In genomic region chr5:142387022-142387682, GRCh38 we compare ENCODE assay signal across 21 cellular contexts.
DNase-seq lines count a peak whose midpoint lies in the region; ATAC-seq, FAIRE-seq and TF ChIP-seq lines count a peak whose summit lies in the region.
"Had no signal": no experiment of that assay in that cellular context is flagged by ENCODE, and none has a peak within 500 bp of the region (broad histone marks: within the 10 kb centered on the region; RNA-seq: fewer than 3 reads in every experiment).

No MANE protein-coding gene starts in this region.

- peaks cover 19% of the 10 kb centered on the region for H3K27me3 Mint-ChIP-seq in GM23338 (ENCODE audit: insufficient read depth, low read depth, poor library complexity)
- H3K27me3 Mint-ChIP-seq in stimulated activated memory B cell treated with anti-CD40 and anti-IgM and Interleukin-4, amounts not matched to agents 10 μg/mL and 1 μg/mL and 100 μg/mL, for 72 hours: peaks cover 40% of the 10 kb centered on the region
- H3K27me3 Mint-ChIP-seq in CD4-positive, alpha-beta T cell: no peaks in the 10 kb centered on the region
- H3K27me3 Mint-ChIP-seq in activated T-helper 1 cell treated with anti-CD3 and anti-CD28 coated beads, Interleukin-12 subunit alpha, Interleukin-12 subunit beta, Interleukin-2, Interleukin-4 antibody, amounts not matched to agents 30 ng/mL and 10 ng/mL and 1 ng/mL, durations not matched to agents 14 hours and 24 hours and 36 hours (ENCODE audit: insufficient read depth): peaks cover 10% of the 10 kb centered on the region
- H3K27me3 Mint-ChIP-seq: activated CD4-positive, alpha-beta memory T cell treated with anti-CD3 and anti-CD28 coated beads for 36 hours had no signal

- no peak for TF ChIP-seq EP300 in H1 (IDR thresholded peaks at IDR 0.05; ENCODE audit: borderline replicate concordance in 1 of 2, low read depth in 2 of 2, low read length in 2 of 2)

- no peaks in the 10 kb centered on the region; the same call in 1 of the 2 replicates for H3K23me2 ChIP-seq in H1 (ENCODE audit: low read depth, low read length)

- H2AFZ ChIP-seq in GM23338 (no peak overlapping the region), H1 (ENCODE audit: low read length) (no peak overlapping the region)

- no peaks in the 10 kb centered on the region for H3K79me1 ChIP-seq in H1 (ENCODE audit: low read depth, low read length)

- WGBS in H1 (ENCODE audit: extremely low coverage in 1 of 2, insufficient coverage in 1 of 2, insufficient read length in 1 of 2, insufficient replicate concordance in 2 of 2, low coverage in 1 of 2, low lambda C conversion rate in 2 of 2, missing lambda C conversion rate in 1 of 2), 2 experiments: 89% methylated on average over 3 of the region's 3 CpGs; no CpG with 5 or more reads in 1 of the 2 experiments

- H3K4me1 Mint-ChIP-seq in GM23338: peaks cover 51% of the 10 kb centered on the region
- no peaks in the 10 kb centered on the region for H3K4me1 Mint-ChIP-seq in stimulated activated memory B cell treated with anti-CD40 and anti-IgM and Interleukin-4, amounts not matched to agents 10 μg/mL and 1 μg/mL and 100 μg/mL, for 72 hours
- peaks cover 14% of the 10 kb centered on the region for H3K4me1 Mint-ChIP-seq in CD4-positive, alpha-beta T cell (ENCODE audit: low read depth)
- peaks cover 7% of the 10 kb centered on the region for H3K4me1 Mint-ChIP-seq in activated T-helper 1 cell treated with anti-CD3 and anti-CD28 coated beads, Interleukin-12 subunit alpha, Interleukin-12 subunit beta, Interleukin-2, Interleukin-4 antibody, amounts not matched to agents 30 ng/mL and 10 ng/mL and 1 ng/mL, durations not matched to agents 14 hours and 24 hours and 36 hours (ENCODE audit: low read depth)
- H3K4me1 Mint-ChIP-seq: B cell had no signal

- H4K91ac ChIP-seq in H1 (replicated peaks; ENCODE audit: insufficient read length, low read length): no peak overlapping the region

- 0 out of 2 replicates have a peak overlapping the region, but pooled peaks have one; percentile 20 for H3K4me2 ChIP-seq in GM23338
- H3K4me2 ChIP-seq in H1 (ENCODE audit: insufficient read depth in 1 of 2, low read depth in 2 of 2, low read length in 2 of 2): no peak overlapping the region

- H3K27ac ChIP-seq in GM23338 (ENCODE audit: low read depth) (no peak overlapping the region), H1 (ENCODE audit: low read depth, low read length) (no peak overlapping the region)
- H3K27ac ChIP-seq in CD4-positive, alpha-beta T cell (ENCODE audit: low read depth, low read length): no peak overlapping the region
- H3K27ac ChIP-seq: right atrium auricular region, tibial nerve, WERI-Rb-1 had no signal

- H3K14ac ChIP-seq in H1 (ENCODE audit: insufficient read length): no peak overlapping the region

- no peak overlapping the region for H3K4me3 Mint-ChIP-seq in GM23338
- no peak overlapping the region for H3K4me3 Mint-ChIP-seq in stimulated activated memory B cell treated with anti-CD40 and anti-IgM and Interleukin-4, amounts not matched to agents 10 μg/mL and 1 μg/mL and 100 μg/mL, for 72 hours
- H3K4me3 Mint-ChIP-seq in CD4-positive, alpha-beta T cell: no peak overlapping the region
- H3K4me3 Mint-ChIP-seq in activated T-helper 1 cell treated with anti-CD3 and anti-CD28 coated beads, Interleukin-12 subunit alpha, Interleukin-12 subunit beta, Interleukin-2, Interleukin-4 antibody, amounts not matched to agents 30 ng/mL and 10 ng/mL and 1 ng/mL, durations not matched to agents 14 hours and 24 hours and 36 hours: no peak overlapping the region
- H3K4me3 Mint-ChIP-seq: activated CD4-positive, alpha-beta memory T cell treated with anti-CD3 and anti-CD28 coated beads for 36 hours; B cell; stimulated activated naive B cell treated with anti-CD40 and anti-IgM and Interleukin-4, amounts not matched to agents 10 μg/mL and 1 μg/mL and 100 μg/mL, for 72 hours; T-cell had no signal

- H3K56ac ChIP-seq in H1 (replicated peaks; ENCODE audit: insufficient read length, low read depth, low read length): no peak overlapping the region

- H3K9me2 ChIP-seq in GM23338 (ENCODE audit: insufficient read depth): no peaks in the 10 kb centered on the region

- H3K4me1 ChIP-seq in GM23338 (ENCODE audit: insufficient read depth): peaks cover 27% of the 10 kb centered on the region
- H3K4me1 ChIP-seq in H1 (replicated peaks in 1 of 4; ENCODE audit: control insufficient read depth in 3 of 4, insufficient read depth in 4 of 4, low read length in 3 of 4): peaks cover 15 to 20% (median 18%) of the 10 kb centered on the region in 4 experiments

- TF ChIP-seq CTCF in GM23338 (conservative IDR thresholded peaks at IDR 0.05; ENCODE audit: low read depth in 2 of 2) (no peak), H1 (IDR thresholded peaks at IDR 0.05; ENCODE audit: control extremely low read depth in 1 of 3, insufficient read depth in 1 of 3, low read depth in 1 of 3, low read length in 3 of 3) (no peak)
- TF ChIP-seq CTCF in CD4-positive, alpha-beta T cell (IDR thresholded peaks at IDR 0.05): no peak

- no peak for TF ChIP-seq POLR2A in H1 (IDR thresholded peaks at IDR 0.05; ENCODE audit: control extremely low read depth in 1 of 2, low read depth in 2 of 2, low read length in 2 of 2)

- POLR2A ChIA-PET in H1 (lab: Charles Lee; ENCODE audit: partially characterized antibody): interaction anchor here (0.6 to 1.9 kb wide), 4 partner anchors 23 to 217 kb away, joined by 3 to 4 read pairs (median 3); partner anchors contain the start of gene SPRY4
- POLR2A ChIA-PET in CD4-positive, alpha-beta T cell (lab: Charles Lee): no interaction called here

- no peak overlapping the region for H2BK120ac ChIP-seq in H1 (replicated peaks; ENCODE audit: low read depth, low read length)

- no peak overlapping the region for H4K5ac ChIP-seq in H1 (ENCODE audit: insufficient read length, low read depth, low read length)

- no peak overlapping the region; the same call in 1 of the 2 replicates for H2BK5ac ChIP-seq in H1 (ENCODE audit: low read depth, low read length)

- H3K18ac ChIP-seq in H1 (ENCODE audit: extremely low read depth, low read length): no peak overlapping the region

- H3K4ac ChIP-seq in H1 (replicated peaks; ENCODE audit: insufficient read length, low read depth, low read length): peak overlapping the region; percentile 19

- no peak for TF ChIP-seq RAD21 in H1 (IDR thresholded peaks at IDR 0.05 in 1 of 2, conservative IDR thresholded peaks at IDR 0.05 in 1 of 2; ENCODE audit: low read depth in 2 of 2, low read length in 2 of 2)

- FAIRE-seq in H1 (lab: Jason Lieb, UNC): no peak

- H3K23ac ChIP-seq in H1 (ENCODE audit: insufficient read length): no peak overlapping the region

- intact Hi-C loops in CD4-positive, alpha-beta T cell (cut with DNase I, micrococcal nuclease): no loop called here
- intact Hi-C loops in activated T-helper 1 cell treated with anti-CD3 and anti-CD28 coated beads, Interleukin-12 subunit alpha, Interleukin-12 subunit beta, Interleukin-2, Interleukin-4 antibody, amounts not matched to agents 30 ng/mL and 10 ng/mL and 1 ng/mL, durations not matched to agents 14 hours and 24 hours and 36 hours (cut with micrococcal nuclease): no loop called here

- H3K9me3 Mint-ChIP-seq in GM23338: no peaks in the 10 kb centered on the region
- H3K9me3 Mint-ChIP-seq in stimulated activated memory B cell treated with anti-CD40 and anti-IgM and Interleukin-4, amounts not matched to agents 10 μg/mL and 1 μg/mL and 100 μg/mL, for 72 hours: no peaks in the 10 kb centered on the region
- H3K9me3 Mint-ChIP-seq in CD4-positive, alpha-beta T cell: no peaks in the 10 kb centered on the region
- no peaks in the 10 kb centered on the region for H3K9me3 Mint-ChIP-seq in activated T-helper 1 cell treated with anti-CD3 and anti-CD28 coated beads, Interleukin-12 subunit alpha, Interleukin-12 subunit beta, Interleukin-2, Interleukin-4 antibody, amounts not matched to agents 30 ng/mL and 10 ng/mL and 1 ng/mL, durations not matched to agents 14 hours and 24 hours and 36 hours
- H3K9me3 Mint-ChIP-seq: activated CD4-positive, alpha-beta memory T cell treated with anti-CD3 and anti-CD28 coated beads for 36 hours; T-cell had no signal

- H3K27me3 ChIP-seq in GM23338 (ENCODE audit: insufficient read depth): no peaks in the 10 kb centered on the region
- H3K27me3 ChIP-seq in H1 (replicated peaks in 1 of 4; ENCODE audit: control insufficient read depth in 3 of 4, extremely low read depth in 1 of 4, insufficient read depth in 3 of 4, low read length in 3 of 4): no peaks in the 10 kb centered on the region
- H3K27me3 ChIP-seq in CD4-positive, alpha-beta T cell (ENCODE audit: control insufficient read depth, insufficient read depth, low read length): no peaks in the 10 kb centered on the region
- H3K27me3 ChIP-seq: right atrium auricular region, tibial nerve had no signal

- no peak overlapping the region for H3K4me3 ChIP-seq in GM23338
- no peak overlapping the region for H3K4me3 ChIP-seq in H1 (ENCODE audit: extremely low read depth in 1 of 4, insufficient read depth in 2 of 4, low read depth in 3 of 4, low read length in 4 of 4)
- H3K4me3 ChIP-seq: right atrium auricular region, tibial nerve had no signal

- ATAC-seq in GM23338 (no peak), HG03457 (IDR thresholded peaks at IDR 0.05; ENCODE audit: unreplicated experiment) (no peak)
- peak; percentile 51 for ATAC-seq in stimulated activated memory B cell treated with anti-CD40 and anti-IgM and Interleukin-4, amounts not matched to agents 10 μg/mL and 1 μg/mL and 100 μg/mL, for 72 hours
- no peak for ATAC-seq in CD4-positive, alpha-beta T cell (ENCODE audit: poor library complexity)
- ATAC-seq: left colon; stimulated activated naive B cell treated with anti-CD40 and anti-IgM and Interleukin-4, amounts not matched to agents 10 μg/mL and 1 μg/mL and 100 μg/mL, for 72 hours; T-cell had no signal

- H3K79me2 ChIP-seq in GM23338 (replicated peaks; ENCODE audit: insufficient read depth) (no peaks in the 10 kb centered on the region), H1 (ENCODE audit: control insufficient read depth in 1 of 2, insufficient read depth in 2 of 2, low read length in 2 of 2) (no peaks in the 10 kb centered on the region)

- H3K36me3 ChIP-seq in GM23338 (ENCODE audit: insufficient read depth): no peaks in the 10 kb centered on the region
- H3K36me3 ChIP-seq in H1 (ENCODE audit: control insufficient read depth in 2 of 4, insufficient read depth in 4 of 4, low read length in 3 of 4): no peaks in the 10 kb centered on the region
- H3K36me3 ChIP-seq: right atrium auricular region, tibial nerve, WERI-Rb-1 had no signal

- DNase-seq in GM23338 (ENCODE audit: low spot score) (no peak), NCI-H2029 (lab: John Stamatoyannopoulos, UW) (peak; percentile 15), H1 (ENCODE audit: low read depth in 1 of 2, low spot score in 2 of 2) (no peak)
- no peak for DNase-seq in CD4-positive, alpha-beta T cell
- no peak for DNase-seq in activated T-helper 1 cell treated with anti-CD3 and anti-CD28 coated beads, Interleukin-12 subunit alpha, Interleukin-12 subunit beta, Interleukin-2, Interleukin-4 antibody, amounts not matched to agents 30 ng/mL and 10 ng/mL and 1 ng/mL, durations not matched to agents 14 hours and 24 hours and 36 hours (ENCODE audit: low spot score)
- DNase-seq: activated CD4-positive, alpha-beta memory T cell treated with anti-CD3 and anti-CD28 coated beads for 36 hours; activated naive CD4-positive, alpha-beta T cell treated with anti-CD3 and anti-CD28 coated beads, Interleukin-2, amount 50 U/mL, for 16 hours; Calu3; GDM1; GOT3; left colon; NCI-H1417 treated with DMSO at 0.1 percent for 48 hours; NCI-H446 treated with DMSO at 0.1 percent for 48 hours; stimulated activated naive B cell treated with anti-CD40 and anti-IgM and Interleukin-4, amounts not matched to agents 10 μg/mL and 1 μg/mL and 100 μg/mL, for 72 hours; T-cell; WERI-Rb-1 had no signal

- H2BK20ac ChIP-seq in H1 (ENCODE audit: low read length): peak overlapping the region; percentile 52; the same call in 1 of the 2 replicates

- H4K20me1 ChIP-seq in GM23338 (replicated peaks; ENCODE audit: insufficient read depth): no peaks in the 10 kb centered on the region
- no peaks in the 10 kb centered on the region for H4K20me1 ChIP-seq in H1 (replicated peaks in 1 of 2; ENCODE audit: control insufficient read depth in 1 of 2, insufficient read depth in 2 of 2, low read length in 2 of 2)

- no peaks in the 10 kb centered on the region; the same call in 2 of the 3 replicates for H3K36me3 Mint-ChIP-seq in GM23338 (ENCODE audit: low read depth)
- H3K36me3 Mint-ChIP-seq in stimulated activated memory B cell treated with anti-CD40 and anti-IgM and Interleukin-4, amounts not matched to agents 10 μg/mL and 1 μg/mL and 100 μg/mL, for 72 hours: no peaks in the 10 kb centered on the region
- H3K36me3 Mint-ChIP-seq in CD4-positive, alpha-beta T cell (ENCODE audit: low read depth): no peaks in the 10 kb centered on the region
- H3K36me3 Mint-ChIP-seq in activated T-helper 1 cell treated with anti-CD3 and anti-CD28 coated beads, Interleukin-12 subunit alpha, Interleukin-12 subunit beta, Interleukin-2, Interleukin-4 antibody, amounts not matched to agents 30 ng/mL and 10 ng/mL and 1 ng/mL, durations not matched to agents 14 hours and 24 hours and 36 hours (ENCODE audit: low read depth): no peaks in the 10 kb centered on the region
- H3K36me3 Mint-ChIP-seq: activated CD4-positive, alpha-beta memory T cell treated with anti-CD3 and anti-CD28 coated beads for 36 hours; stimulated activated naive B cell treated with anti-CD40 and anti-IgM and Interleukin-4, amounts not matched to agents 10 μg/mL and 1 μg/mL and 100 μg/mL, for 72 hours had no signal

- peak overlapping the region; percentile 3; the same call in 1 of the 2 replicates for H2BK12ac ChIP-seq in H1 (ENCODE audit: low read depth, low read length)

- H2BK15ac ChIP-seq in H1 (ENCODE audit: low read length): no peak overlapping the region

- H3K9ac ChIP-seq in H1 (replicated peaks in 1 of 4; ENCODE audit: extremely low read depth in 1 of 4, low read depth in 3 of 4, low read length in 3 of 4): no peak overlapping the region; a peak in 1 of 7 replicates

- H3K27ac Mint-ChIP-seq in GM23338: no peak overlapping the region
- H3K27ac Mint-ChIP-seq in stimulated activated memory B cell treated with anti-CD40 and anti-IgM and Interleukin-4, amounts not matched to agents 10 μg/mL and 1 μg/mL and 100 μg/mL, for 72 hours: no peak overlapping the region
- H3K27ac Mint-ChIP-seq in CD4-positive, alpha-beta T cell: no peak overlapping the region
- no peak overlapping the region for H3K27ac Mint-ChIP-seq in activated T-helper 1 cell treated with anti-CD3 and anti-CD28 coated beads, Interleukin-12 subunit alpha, Interleukin-12 subunit beta, Interleukin-2, Interleukin-4 antibody, amounts not matched to agents 30 ng/mL and 10 ng/mL and 1 ng/mL, durations not matched to agents 14 hours and 24 hours and 36 hours
- H3K27ac Mint-ChIP-seq: activated CD4-positive, alpha-beta memory T cell treated with anti-CD3 and anti-CD28 coated beads for 36 hours; B cell; stimulated activated naive B cell treated with anti-CD40 and anti-IgM and Interleukin-4, amounts not matched to agents 10 μg/mL and 1 μg/mL and 100 μg/mL, for 72 hours; T-cell had no signal

- 0 out of 2 replicates have a peak overlapping the region, but pooled peaks have one; percentile 34 for H2AK5ac ChIP-seq in H1 (ENCODE audit: low read depth, low read length)

- peaks cover 13% of the 10 kb centered on the region; the same call in 1 of the 2 replicates for H3F3A ChIP-seq in GM23338 (replicated peaks; ENCODE audit: low read depth)

- CTCF ChIA-PET in H1 (lab: Charles Lee; ENCODE audit: partially characterized antibody): interaction anchor here (0.6 to 1.8 kb wide), 9 partner anchors 12 to 285 kb away, joined by 3 to 8 read pairs (median 6); no protein-coding TSS in a partner anchor
- CTCF ChIA-PET in CD4-positive, alpha-beta T cell (lab: Charles Lee): no interaction called here

- H4K8ac ChIP-seq in H1 (ENCODE audit: extremely low read depth, insufficient read depth, low read length): peak overlapping the region; percentile 60; the same call in 1 of the 2 replicates

- H3K9me3 ChIP-seq in H1 (ENCODE audit: insufficient read depth in 2 of 2, low read depth in 1 of 2, low read length in 1 of 2): no peaks in the 10 kb centered on the region
- H3K9me3 ChIP-seq in CD4-positive, alpha-beta T cell (ENCODE audit: control insufficient read depth, low read length): no peaks in the 10 kb centered on the region
- H3K9me3 ChIP-seq: right atrium auricular region, tibial nerve had no signal
